Comparison of ENCODE assay signal across 4 cellular contexts in the genomic region with DNA sequence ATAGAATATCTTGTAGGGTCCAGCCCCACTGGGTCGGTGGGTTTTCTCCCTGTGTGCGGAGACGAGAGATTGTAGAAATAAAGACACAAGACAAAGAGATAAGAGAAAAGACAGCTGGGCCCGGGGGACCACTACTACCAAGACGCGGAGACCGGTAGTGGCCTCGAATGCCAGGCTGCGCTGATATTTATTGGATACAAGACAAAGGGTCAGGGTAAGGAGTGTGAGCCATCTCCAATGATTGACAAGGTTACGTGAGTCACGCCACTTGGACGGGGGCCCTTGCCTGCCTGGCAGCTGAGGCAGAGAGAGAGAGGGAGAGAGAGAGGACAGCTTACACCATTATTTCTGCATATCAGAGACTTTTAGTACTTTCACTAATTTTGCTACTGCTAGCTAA. TPM values are rescaled to one million over a fixed set of nuclear protein-coding genes. Genes with fewer than 3 reads are reported as not detected.
"Had no signal": no experiment of that assay in that cellular context is flagged by ENCODE, and none has a peak within 500 bp of the region (broad histone marks: within the 10 kb centered on the region; RNA-seq: fewer than 3 reads in every experiment).

No MANE protein-coding gene starts in this region.

RNA-seq across cellular contexts. Expression of gene CNGB1, which starts 33.8 kb away (rescaled TPM):
- total RNA-seq: activated T-helper 2 cell treated with anti-CD3 and anti-CD28 coated beads, Interferon-gamma antibody, Interleukin-2, Interleukin-4, amounts not matched to agents 10 μg/mL and 5 μg/mL and 100 μg/mL, durations not matched to agents 14 hours and 24 hours and 36 hours; hepatocyte; lung microvascular endothelial cell; T-helper 1 cell treated with Interleukin-12 subunit alpha and Interleukin-12 subunit beta and Interleukin-4 antibody, amounts not matched to agents 30 ng/mL and 1 ng/mL, for 36 hours had no signal
- polyA plus RNA-seq: hepatocyte had no signal
